In genomic region chr10:73495226-73495883, GRCh38 we compare ENCODE assay signal across 1 cellular context.
TF ChIP-seq lines count a peak whose summit lies in the region.

No MANE protein-coding gene starts in this region.

TF ChIP-seq in K562, 482 proteins besides CTCF, POLR2A, EP300 and RAD21 (continued from another document and continues in another):
- peak; percentile 80 for TF ChIP-seq NBN (IDR thresholded peaks at IDR 0.05; ENCODE audit: low read depth)
- no peak for TF ChIP-seq SRSF7 (optimal IDR thresholded peaks at IDR 0.05; ENCODE audit: low read depth, low read length)
- TF ChIP-seq PRPF4 (IDR thresholded peaks at IDR 0.05; ENCODE audit: insufficient read depth, low read depth, low read length, poor library complexity, severe bottlenecking), result peak; percentile 45
- TF ChIP-seq RBFOX2 (IDR thresholded peaks at IDR 0.05; ENCODE audit: low read depth, low read length), result peak; percentile 96
- no peak for TF ChIP-seq ZNF3 (CRISPR knock-in tag; IDR thresholded peaks at IDR 0.05)
- peak; percentile 65 for TF ChIP-seq CXXC5 (CRISPR knock-in tag; IDR thresholded peaks at IDR 0.05)
- TF ChIP-seq DLX4 (CRISPR knock-in tag; IDR thresholded peaks at IDR 0.05), result no peak
- 0 out of 2 replicates have a peak, but pooled peaks have one; percentile 28 for TF ChIP-seq IRF1 (CRISPR knock-in tag; IDR thresholded peaks at IDR 0.05; ENCODE audit: borderline replicate concordance)
- peak; percentile 80 for TF ChIP-seq HDAC2 (IDR thresholded peaks at IDR 0.05)
- TF ChIP-seq FOXJ2 (tag; IDR thresholded peaks at IDR 0.05), result 0 out of 2 replicates have a peak, but pooled peaks have one; percentile 29
- 0 out of 2 replicates have a peak, but pooled peaks have one; percentile 14 for TF ChIP-seq ZNF583 (CRISPR knock-in tag; IDR thresholded peaks at IDR 0.05)
- peak; percentile 3 for TF ChIP-seq ZFP36 (IDR thresholded peaks at IDR 0.05; ENCODE audit: low read depth, low read length, partially characterized antibody)
- TF ChIP-seq NR4A1 (CRISPR knock-in tag; IDR thresholded peaks at IDR 0.05), result peak; percentile 9; the same call in 1 of the 2 replicates
- no peak for TF ChIP-seq NR4A1 (tag; IDR thresholded peaks at IDR 0.05)
- no peak; the same call in 1 of the 2 replicates for TF ChIP-seq TRIM28 (IDR thresholded peaks at IDR 0.05)
- TF ChIP-seq CUX1 (CRISPR knock-in tag; IDR thresholded peaks at IDR 0.05), result no peak
- TF ChIP-seq SIN3B (IDR thresholded peaks at IDR 0.05; ENCODE audit: low read depth), result peak; percentile 19; the same call in 1 of the 2 replicates
- no peak for TF ChIP-seq HSF4 (CRISPR knock-in tag; IDR thresholded peaks at IDR 0.05; ENCODE audit: borderline replicate concordance)
- no peak for TF ChIP-seq ZBTB5 (IDR thresholded peaks at IDR 0.05)
- TF ChIP-seq MYNN (IDR thresholded peaks at IDR 0.05), result 0 out of 2 replicates have a peak, but pooled peaks have one; percentile 22
- no peak for TF ChIP-seq MYNN (CRISPR knock-in tag; IDR thresholded peaks at IDR 0.05)
- 0 out of 2 replicates have a peak, but pooled peaks have one; percentile 6 for TF ChIP-seq ZNF384 (IDR thresholded peaks at IDR 0.05; ENCODE audit: low read depth, low read length)
- TF ChIP-seq FOXM1 (IDR thresholded peaks at IDR 0.05; ENCODE audit: low read depth), result no peak
- TF ChIP-seq FOXM1 (CRISPR knock-in tag; IDR thresholded peaks at IDR 0.05; ENCODE audit: low read depth), result no peak
- no peak for TF ChIP-seq SMAD1 (IDR thresholded peaks at IDR 0.05; ENCODE audit: low read depth, low read length, partially characterized antibody)
- peak; percentile 89 for TF ChIP-seq ZNF511 (CRISPR knock-in tag; IDR thresholded peaks at IDR 0.05)
- no peak for TF ChIP-seq IRF2 (CRISPR knock-in tag; IDR thresholded peaks at IDR 0.05)
- peak; percentile 39; the same call in 1 of the 2 replicates for TF ChIP-seq OTX1 (CRISPR knock-in tag; IDR thresholded peaks at IDR 0.05)
- TF ChIP-seq ETV6 (IDR thresholded peaks at IDR 0.05; ENCODE audit: borderline replicate concordance in 1 of 2, low read depth in 2 of 2, low read length in 1 of 2), result no peak
- peak; percentile 90; the same call in 1 of the 2 replicates for TF ChIP-seq ETV6 (CRISPR knock-in tag; IDR thresholded peaks at IDR 0.05; ENCODE audit: borderline replicate concordance)
- no peak for TF ChIP-seq ZNF311 (CRISPR knock-in tag; IDR thresholded peaks at IDR 0.05)
- TF ChIP-seq ZNF696 (CRISPR knock-in tag; conservative IDR thresholded peaks at IDR 0.05), result no peak
- TF ChIP-seq RBM14 (IDR thresholded peaks at IDR 0.05; ENCODE audit: borderline replicate concordance, insufficient read depth, low read depth, low read length), result no peak
- TF ChIP-seq MAZ (CRISPR knock-in tag; conservative IDR thresholded peaks at IDR 0.05 in 1 of 2, IDR thresholded peaks at IDR 0.05 in 1 of 2), result peak; percentile 76 to 91
- no peak for TF ChIP-seq MYBL2 (IDR thresholded peaks at IDR 0.05; ENCODE audit: low read depth)
- no peak for TF ChIP-seq MYBL2 (CRISPR knock-in tag; IDR thresholded peaks at IDR 0.05; ENCODE audit: borderline replicate concordance)
- TF ChIP-seq KAT7 (CRISPR knock-in tag; IDR thresholded peaks at IDR 0.05; ENCODE audit: borderline replicate concordance), result peak; percentile 99
- TF ChIP-seq NONO (IDR thresholded peaks at IDR 0.05; ENCODE audit: low read depth in 2 of 2, low read length in 1 of 2), result no peak
- peak; percentile 70 for TF ChIP-seq TFAP4 (CRISPR knock-in tag; IDR thresholded peaks at IDR 0.05; ENCODE audit: borderline replicate concordance)
- peak; percentile 85 for TF ChIP-seq ZBTB9 (CRISPR knock-in tag; IDR thresholded peaks at IDR 0.05)
- TF ChIP-seq CREB3 (tag; conservative IDR thresholded peaks at IDR 0.05; ENCODE audit: low read depth), result no peak
- TF ChIP-seq ESRRB (CRISPR knock-in tag; IDR thresholded peaks at IDR 0.05; ENCODE audit: borderline replicate concordance), result no peak
- TF ChIP-seq ESRRA (IDR thresholded peaks at IDR 0.05; ENCODE audit: borderline replicate concordance, low read depth), result 0 out of 2 replicates have a peak, but pooled peaks have one; percentile 41
- peak; percentile 82 for TF ChIP-seq REST (CRISPR knock-in tag; IDR thresholded peaks at IDR 0.05; ENCODE audit: low read depth)
- TF ChIP-seq TCF3 (CRISPR knock-in tag; IDR thresholded peaks at IDR 0.05), result no peak; the same call in 1 of the 2 replicates
- TF ChIP-seq ZNF512 (tag; IDR thresholded peaks at IDR 0.05), result 0 out of 2 replicates have a peak, but pooled peaks have one; percentile 3
- no peak for TF ChIP-seq HDGF (IDR thresholded peaks at IDR 0.05)
- peak; percentile 60; the same call in 1 of the 2 replicates for TF ChIP-seq NR2C2 (CRISPR knock-in tag; IDR thresholded peaks at IDR 0.05)
- peak; percentile 96 for TF ChIP-seq NR2C2 (tag; IDR thresholded peaks at IDR 0.05)
- TF ChIP-seq ZNF586 (CRISPR knock-in tag; conservative IDR thresholded peaks at IDR 0.05), result no peak
